21 cellular contexts compared by ENCODE assay signal in genomic region chr20:47127986-47128385, GRCh38.
DNase-seq lines count a peak whose midpoint lies in the region; ATAC-seq, FAIRE-seq and TF ChIP-seq lines count a peak whose summit lies in the region.
"Had no signal": no experiment of that assay in that cellular context is flagged by ENCODE, and none has a peak within 500 bp of the region (broad histone marks: within the 10 kb centered on the region; RNA-seq: fewer than 3 reads in every experiment).

No MANE protein-coding gene starts in this region.

- H2BK5ac ChIP-seq in H1 (ENCODE audit: low read depth, low read length): no peak overlapping the region

- H4K5ac ChIP-seq in H1 (ENCODE audit: insufficient read length, low read depth, low read length): no peak overlapping the region

- H3K4me3 ChIP-seq in HepG2 (replicated peaks in 1 of 3; ENCODE audit: insufficient read depth in 1 of 3, low read depth in 2 of 3, low read length in 3 of 3) (no peak overlapping the region), right lobe of liver (no peak overlapping the region), H1 (ENCODE audit: extremely low read depth in 1 of 4, insufficient read depth in 2 of 4, low read depth in 3 of 4, low read length in 4 of 4) (no peak overlapping the region), neural cell (ENCODE audit: low read length) (no peak overlapping the region), heart right ventricle (no peak overlapping the region)

- POLR2A ChIA-PET in HepG2 (lab: Yijun Ruan, JAX) (no interaction called here), H1 (lab: Charles Lee; ENCODE audit: partially characterized antibody) (interaction anchor here (0.7 kb wide), 1 partner anchor 8 kb away, joined by 3 read pairs; no protein-coding TSS in a partner anchor)

- no peak overlapping the region for H3K27ac Mint-ChIP-seq in stimulated activated naive CD8-positive, alpha-beta T cell treated with anti-CD3 and anti-CD28 coated beads, Interleukin-15, amount 100 ng/mL, for 72 hours
- H3K27ac Mint-ChIP-seq: CD4-positive, alpha-beta memory T cell; stimulated activated naive CD8-positive, alpha-beta T cell treated with anti-CD3 and anti-CD28 coated beads, Interleukin-15, Interleukin-2, amounts not matched to agents 100 ng/mL and 50 ng/mL, for 24 hours had no signal

- no peak overlapping the region for H3K56ac ChIP-seq in H1 (replicated peaks; ENCODE audit: insufficient read length, low read depth, low read length)

- no peak overlapping the region for H3K18ac ChIP-seq in H1 (ENCODE audit: extremely low read depth, low read length)

- H3K9ac ChIP-seq in HepG2 (ENCODE audit: insufficient read depth, low read depth, low read length): no peak overlapping the region
- H3K9ac ChIP-seq in H1 (replicated peaks in 1 of 4; ENCODE audit: extremely low read depth in 1 of 4, low read depth in 3 of 4, low read length in 3 of 4): no peak overlapping the region
- no peak overlapping the region for H3K9ac ChIP-seq in neural cell (ENCODE audit: low read length)

- H3K4ac ChIP-seq in H1 (replicated peaks; ENCODE audit: insufficient read length, low read depth, low read length): no peak overlapping the region

- H2BK12ac ChIP-seq in H1 (ENCODE audit: low read depth, low read length): no peak overlapping the region

- H3K9me3 ChIP-seq in HepG2 (ENCODE audit: low read length) (no peaks in the 10 kb centered on the region), right lobe of liver (no peaks in the 10 kb centered on the region), H1 (ENCODE audit: insufficient read depth in 2 of 2, low read depth in 1 of 2, low read length in 1 of 2) (no peaks in the 10 kb centered on the region), neural cell (ENCODE audit: low read length) (no peaks in the 10 kb centered on the region), heart right ventricle (no peaks in the 10 kb centered on the region)

- no peak overlapping the region for H4K8ac ChIP-seq in H1 (ENCODE audit: extremely low read depth, insufficient read depth, low read length)

- WGBS in HepG2 (ENCODE audit: low lambda C conversion rate): 17% methylated on average over 6 of the region's 6 CpGs
- 35% methylated on average over 6 of the region's 6 CpGs for WGBS in right lobe of liver (ENCODE audit: insufficient coverage, low coverage, low lambda C conversion rate, missing lambda C conversion rate)
- 77% methylated on average over 6 of the region's 6 CpGs; no CpG with 5 or more reads in 1 of the 2 experiments for WGBS in H1 (ENCODE audit: extremely low coverage in 1 of 2, insufficient coverage in 1 of 2, insufficient read length in 1 of 2, insufficient replicate concordance in 2 of 2, low coverage in 1 of 2, low lambda C conversion rate in 2 of 2, missing lambda C conversion rate in 1 of 2), 2 experiments
- WGBS in heart right ventricle, 2 donors: 25 to 30% methylated on average over 6 of the region's 6 CpGs

- no peaks in the 10 kb centered on the region for H3F3A ChIP-seq in neural cell (ENCODE audit: insufficient read depth, low read length, poor library complexity, severe bottlenecking)

- no peaks in the 10 kb centered on the region for H3K9me2 ChIP-seq in neural cell (ENCODE audit: insufficient read depth, low read length)

- H3K9me3 Mint-ChIP-seq in stimulated activated naive CD8-positive, alpha-beta T cell treated with anti-CD3 and anti-CD28 coated beads, Interleukin-15, amount 100 ng/mL, for 72 hours: no peaks in the 10 kb centered on the region
- H3K9me3 Mint-ChIP-seq: stimulated activated naive CD8-positive, alpha-beta T cell treated with anti-CD3 and anti-CD28 coated beads, Interleukin-15, Interleukin-2, amounts not matched to agents 100 ng/mL and 50 ng/mL, for 24 hours had no signal

- ATAC-seq in HepG2: no peak
- ATAC-seq in right lobe of liver: no peak
- no peak for ATAC-seq in GM21786 (IDR thresholded peaks at IDR 0.05; ENCODE audit: unreplicated experiment)
- no peak for ATAC-seq in heart right ventricle
- ATAC-seq in HG02571 (IDR thresholded peaks at IDR 0.05; ENCODE audit: unreplicated experiment): no peak
- ATAC-seq in stimulated activated naive CD8-positive, alpha-beta T cell treated with anti-CD3 and anti-CD28 coated beads, Interleukin-15, amount 100 ng/mL, for 72 hours: no peak
- ATAC-seq: foreskin keratinocyte, HCT116, left ventricle myocardium superior had no signal

- H3K14ac ChIP-seq in H1 (ENCODE audit: insufficient read length): no peak overlapping the region

- H4K20me1 ChIP-seq in HepG2 (ENCODE audit: insufficient read depth, low read length): no peaks in the 10 kb centered on the region
- H4K20me1 ChIP-seq in H1 (replicated peaks in 1 of 2; ENCODE audit: control insufficient read depth in 1 of 2, insufficient read depth in 2 of 2, low read length in 2 of 2): no peaks in the 10 kb centered on the region
- H4K20me1 ChIP-seq in neural cell (ENCODE audit: insufficient read depth): no peaks in the 10 kb centered on the region

- no peak overlapping the region for H3K23ac ChIP-seq in H1 (ENCODE audit: insufficient read length)

- no peak for DNase-seq in HepG2 (ENCODE audit: low spot score)
- no peak for DNase-seq in right lobe of liver
- no peak for DNase-seq in H1 (ENCODE audit: low read depth in 1 of 2, low spot score in 2 of 2)
- no peak for DNase-seq in heart right ventricle
- no peak for DNase-seq in stimulated activated naive CD8-positive, alpha-beta T cell treated with anti-CD3 and anti-CD28 coated beads, Interleukin-15, amount 100 ng/mL, for 72 hours
- DNase-seq: activated CD4-positive, alpha-beta T cell treated with anti-CD3 and anti-CD28 coated beads for 48 hours; activated gamma-delta T cell treated with Interleukin-2 at 50 U/mL for 16 hours; CD4-positive, alpha-beta memory T cell; DND-41; foreskin keratinocyte; left ventricle myocardium superior; naive B cell; NCI-H1694 treated with DMSO at 0.1 percent for 48 hours; NCI-H69 had no signal

- intact Hi-C loops in HepG2 (cut with micrococcal nuclease; ENCODE audit: unreplicated experiment): no loop called here
- intact Hi-C loops in right lobe of liver (cut with DNase I): no loop called here
- intact Hi-C loops in heart right ventricle (cut with DNase I): no loop called here

- no peak overlapping the region for H4K91ac ChIP-seq in H1 (replicated peaks; ENCODE audit: insufficient read length, low read length)

- H3K27ac ChIP-seq in HepG2 (ENCODE audit: extremely low read length, insufficient read depth, low read length): no peak overlapping the region
- no peak overlapping the region for H3K27ac ChIP-seq in right lobe of liver
- H3K27ac ChIP-seq in H1 (ENCODE audit: low read depth, low read length): no peak overlapping the region
- no peak overlapping the region for H3K27ac ChIP-seq in neural cell (ENCODE audit: low read length)
- H3K27ac ChIP-seq in heart right ventricle: peak overlapping the region in 1 of 10 donors; percentile 27
- H3K27ac ChIP-seq: foreskin keratinocyte had no signal

- no peaks in the 10 kb centered on the region for H3K4me1 Mint-ChIP-seq in stimulated activated naive CD8-positive, alpha-beta T cell treated with anti-CD3 and anti-CD28 coated beads, Interleukin-15, amount 100 ng/mL, for 72 hours
- H3K4me1 Mint-ChIP-seq: CD4-positive, alpha-beta memory T cell; naive B cell had no signal

- H3K27me3 ChIP-seq in HepG2 (ENCODE audit: control insufficient read depth in 1 of 2, insufficient read depth in 2 of 2, low read length in 2 of 2): peaks cover 7 to 24% of the 10 kb centered on the region in 2 experiments; a peak in 4 of 5 replicates
- no peaks in the 10 kb centered on the region for H3K27me3 ChIP-seq in right lobe of liver
- H3K27me3 ChIP-seq in H1 (replicated peaks in 1 of 4; ENCODE audit: control insufficient read depth in 3 of 4, extremely low read depth in 1 of 4, insufficient read depth in 3 of 4, low read length in 3 of 4): no peaks in the 10 kb centered on the region
- H3K27me3 ChIP-seq in neural cell (ENCODE audit: insufficient read depth, low read depth, low read length): no peaks in the 10 kb centered on the region
- H3K27me3 ChIP-seq in heart right ventricle: no peaks in the 10 kb centered on the region
- H3K27me3 ChIP-seq: foreskin keratinocyte had no signal

- TF ChIP-seq EP300 in HepG2 (IDR thresholded peaks at IDR 0.05; ENCODE audit: low read depth in 2 of 2, low read length in 2 of 2) (no peak), HepG2 (CRISPR knock-in tag; IDR thresholded peaks at IDR 0.05; ENCODE audit: borderline replicate concordance) (no peak), H1 (IDR thresholded peaks at IDR 0.05; ENCODE audit: borderline replicate concordance in 1 of 2, low read depth in 2 of 2, low read length in 2 of 2) (no peak), neural cell (conservative IDR thresholded peaks at IDR 0.05; ENCODE audit: poor library complexity, severe bottlenecking) (no peak)

- H2BK120ac ChIP-seq in H1 (replicated peaks; ENCODE audit: low read depth, low read length): no peak overlapping the region

- peaks cover 35% of the 10 kb centered on the region for H3K27me3 Mint-ChIP-seq in stimulated activated naive CD8-positive, alpha-beta T cell treated with anti-CD3 and anti-CD28 coated beads, Interleukin-15, amount 100 ng/mL, for 72 hours

- no peak overlapping the region for H2BK20ac ChIP-seq in H1 (ENCODE audit: low read length)

- no TSS peak for BruUV-seq in HepG2 (replicated peaks; lab: Mats Ljungman, UMichigan)

- no peak overlapping the region for H3K4me3 Mint-ChIP-seq in stimulated activated naive CD8-positive, alpha-beta T cell treated with anti-CD3 and anti-CD28 coated beads, Interleukin-15, amount 100 ng/mL, for 72 hours
- H3K4me3 Mint-ChIP-seq: CD4-positive, alpha-beta memory T cell; naive B cell; stimulated activated naive CD8-positive, alpha-beta T cell treated with anti-CD3 and anti-CD28 coated beads, Interleukin-15, Interleukin-2, amounts not matched to agents 100 ng/mL and 50 ng/mL, for 24 hours had no signal

- TF ChIP-seq CTCF in HepG2 (CRISPR knock-in tag; IDR thresholded peaks at IDR 0.05) (no peak), right lobe of liver (IDR thresholded peaks at IDR 0.05) (no peak), H1 (IDR thresholded peaks at IDR 0.05; ENCODE audit: control extremely low read depth in 1 of 3, insufficient read depth in 1 of 3, low read depth in 1 of 3, low read length in 3 of 3) (no peak), neural cell (IDR thresholded peaks at IDR 0.05; ENCODE audit: poor library complexity, severe bottlenecking) (no peak), heart right ventricle (IDR thresholded peaks at IDR 0.05) (no peak)

- H3K36me3 ChIP-seq in HepG2 (replicated peaks in 1 of 2; ENCODE audit: control insufficient read depth in 1 of 2, insufficient read depth in 2 of 2, low read length in 2 of 2): no peaks in the 10 kb centered on the region
- no peaks in the 10 kb centered on the region for H3K36me3 ChIP-seq in right lobe of liver
- H3K36me3 ChIP-seq in H1 (ENCODE audit: control insufficient read depth in 2 of 4, insufficient read depth in 4 of 4, low read length in 3 of 4): no peaks in the 10 kb centered on the region
- no peaks in the 10 kb centered on the region for H3K36me3 ChIP-seq in neural cell (ENCODE audit: insufficient read depth, low read length)
- no peaks in the 10 kb centered on the region for H3K36me3 ChIP-seq in heart right ventricle

- H2BK15ac ChIP-seq in H1 (ENCODE audit: low read length): no peak overlapping the region

- H3K79me1 ChIP-seq in H1 (ENCODE audit: low read depth, low read length): no peaks in the 10 kb centered on the region

- H2AFZ ChIP-seq in HepG2 (ENCODE audit: low read length): no peak overlapping the region
- peak overlapping the region; percentile 82 for H2AFZ ChIP-seq in H1 (ENCODE audit: low read length)
- H2AFZ ChIP-seq in neural cell (ENCODE audit: low read depth, low read length): no peak overlapping the region

- H2AK5ac ChIP-seq in H1 (ENCODE audit: low read depth, low read length): no peak overlapping the region

- CTCF ChIA-PET in HepG2 (lab: Yijun Ruan, JAX; ENCODE audit: low intra/inter-chr PET ratio, low total read pairs): no interaction called here
- CTCF ChIA-PET in H1 (lab: Charles Lee; ENCODE audit: partially characterized antibody): interaction anchor here (1.2 to 3.5 kb wide), 5 partner anchors 22 to 380 kb away, joined by 3 to 14 read pairs (median 4); no protein-coding TSS in a partner anchor

- FAIRE-seq in HepG2 (lab: Jason Lieb, UNC): no peak
- no peak for FAIRE-seq in H1 (lab: Jason Lieb, UNC)
- FAIRE-seq: colon, GM18507 had no signal

- no peaks in the 10 kb centered on the region for H3K79me2 ChIP-seq in HepG2 (ENCODE audit: insufficient read depth, low read length)
- H3K79me2 ChIP-seq in H1 (ENCODE audit: control insufficient read depth in 1 of 2, insufficient read depth in 2 of 2, low read length in 2 of 2): no peaks in the 10 kb centered on the region
- no peaks in the 10 kb centered on the region for H3K79me2 ChIP-seq in neural cell (replicated peaks; ENCODE audit: insufficient read depth, low read length)

- in situ Hi-C loops in HepG2 (cut with HindIII; ENCODE audit: extremely low pct_ligation_motif_present, low pct_unique_long_range_greater_than_20kb): no loop called here

- TF ChIP-seq RAD21 in HepG2 (CRISPR knock-in tag; IDR thresholded peaks at IDR 0.05) (no peak), H1 (IDR thresholded peaks at IDR 0.05 in 1 of 2, conservative IDR thresholded peaks at IDR 0.05 in 1 of 2; ENCODE audit: low read depth in 2 of 2, low read length in 2 of 2) (no peak), neural cell (conservative IDR thresholded peaks at IDR 0.05) (no peak)

- no peak overlapping the region for H3K4me2 ChIP-seq in HepG2 (ENCODE audit: low read depth, low read length)
- H3K4me2 ChIP-seq in H1 (ENCODE audit: insufficient read depth in 1 of 2, low read depth in 2 of 2, low read length in 2 of 2): no peak overlapping the region
- no peak overlapping the region for H3K4me2 ChIP-seq in neural cell (ENCODE audit: low read length)

- no peak for TF ChIP-seq POLR2A in HepG2 (IDR thresholded peaks at IDR 0.05; ENCODE audit: insufficient read depth in 1 of 2, low read depth in 2 of 2, low read length in 2 of 2)
- TF ChIP-seq POLR2A in right lobe of liver (IDR thresholded peaks at IDR 0.05): no peak
- TF ChIP-seq POLR2A in H1 (IDR thresholded peaks at IDR 0.05; ENCODE audit: control extremely low read depth in 1 of 2, low read depth in 2 of 2, low read length in 2 of 2): no peak

- H3K23me2 ChIP-seq in H1 (ENCODE audit: low read depth, low read length): no peaks in the 10 kb centered on the region

- H3K4me1 ChIP-seq in HepG2 (ENCODE audit: insufficient read depth, low read length) (no peaks in the 10 kb centered on the region), right lobe of liver (no peaks in the 10 kb centered on the region), H1 (replicated peaks in 1 of 4; ENCODE audit: control insufficient read depth in 3 of 4, insufficient read depth in 4 of 4, low read length in 3 of 4) (peaks cover 0 to 7% (median 2%) of the 10 kb centered on the region in 4 experiments; a peak in 4 of 7 replicates), heart right ventricle (peaks cover 4 to 39% (median 22%) of the 10 kb centered on the region in 9 donors)

Comparison
In these comparisons a context has a peak if more than half of its experiments do, and no peak if none do; other contexts are left out.
1. Of the 41 proteins assayed by ChIP-seq in both HepG2 and H1: peak only in HepG2: EZH2; only in H1: none; in both: none; in neither: 40.